In the genomic region with DNA sequence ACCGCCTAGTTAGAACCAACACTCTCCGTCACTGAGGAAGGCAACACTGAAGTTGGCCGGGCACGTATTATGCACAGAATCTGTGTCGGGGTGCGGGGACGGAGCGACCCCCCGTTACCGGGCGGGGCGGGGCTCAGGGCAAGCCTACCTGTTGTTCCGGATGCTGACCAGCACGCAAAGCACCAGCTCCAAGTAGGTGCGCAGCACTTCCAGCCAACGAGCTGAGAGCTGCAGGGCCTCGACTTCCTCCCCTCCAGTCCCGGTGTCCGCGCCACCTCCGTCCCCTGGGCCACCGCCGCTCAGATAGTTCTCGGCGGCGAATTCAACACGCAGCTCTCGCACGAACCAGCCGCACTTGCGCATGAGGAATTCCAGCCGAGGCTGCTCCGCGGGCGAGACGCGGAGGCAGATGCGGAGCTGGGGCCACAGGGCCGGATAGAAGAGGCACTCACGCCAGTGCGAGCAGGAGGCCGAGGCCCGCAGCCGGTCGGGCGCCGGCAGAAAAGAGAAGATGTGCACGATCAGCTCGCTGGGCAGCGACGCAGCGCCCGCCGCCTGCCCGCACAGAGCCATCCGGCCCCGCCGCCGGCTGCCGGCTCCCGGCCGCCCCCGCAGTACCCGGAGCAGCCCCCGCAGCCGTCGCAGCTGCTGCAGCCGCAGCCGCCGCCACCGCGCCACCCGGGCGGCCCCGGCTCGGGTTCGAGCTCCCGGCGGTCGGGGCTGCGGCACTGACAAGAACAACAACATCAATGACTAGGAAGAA, we compare ENCODE assay signal across 2 cellular contexts.
TF ChIP-seq lines count a peak whose summit lies in the region.

No MANE protein-coding gene starts in this region.

TF ChIP-seq in GM12891, 5 proteins besides CTCF, POLR2A, EP300 and RAD21:
- TF ChIP-seq TAF1 (IDR thresholded peaks at IDR 0.05; ENCODE audit: low read depth, low read length): peak; percentile 86
- TF ChIP-seq PAX5 (IDR thresholded peaks at IDR 0.05; ENCODE audit: insufficient read depth, low read length, severe bottlenecking): peak; percentile 22
- TF ChIP-seq POU2F2 (IDR thresholded peaks at IDR 0.05; ENCODE audit: low read depth, low read length): no peak
- 0 out of 2 replicates have a peak, but pooled peaks have one; percentile 31 for TF ChIP-seq POLR2AphosphoS5 (IDR thresholded peaks at IDR 0.05; ENCODE audit: low read depth, low read length)
- TF ChIP-seq SPI1 (IDR thresholded peaks at IDR 0.05; ENCODE audit: low read depth, low read length): peak; percentile 41; the same call in 1 of the 2 replicates

TF ChIP-seq in H1, 55 proteins besides CTCF, POLR2A, EP300 and RAD21:
- TF ChIP-seq KDM4A (IDR thresholded peaks at IDR 0.05; ENCODE audit: low read depth, low read length, severe bottlenecking) (peak; percentile 80), CBX8 (IDR thresholded peaks at IDR 0.05; ENCODE audit: borderline replicate concordance, low read depth, low read length) (no peak), RBBP5 (IDR thresholded peaks at IDR 0.05; ENCODE audit: borderline replicate concordance, low read depth, low read length) (0 out of 2 replicates have a peak, but pooled peaks have one; percentile 11), BACH1 (IDR thresholded peaks at IDR 0.05; ENCODE audit: low read length) (no peak), ASH2L (IDR thresholded peaks at IDR 0.05; ENCODE audit: low read length) (peak; percentile 80), NRF1 (IDR thresholded peaks at IDR 0.05; ENCODE audit: low read depth, low read length) (peak; percentile 3; the same call in 1 of the 2 replicates), CBX5 (IDR thresholded peaks at IDR 0.05; ENCODE audit: low read depth, low read length) (no peak), SP1 (IDR thresholded peaks at IDR 0.05; ENCODE audit: low read depth, low read length) (no peak), TBP (IDR thresholded peaks at IDR 0.05; ENCODE audit: low read depth, low read length) (0 out of 2 replicates have a peak, but pooled peaks have one; percentile 15), TEAD4 (IDR thresholded peaks at IDR 0.05; ENCODE audit: low read depth, low read length) (0 out of 2 replicates have a peak, but pooled peaks have one; percentile 25), POU5F1 (IDR thresholded peaks at IDR 0.05; ENCODE audit: low read depth, low read length) (no peak), TAF1 (IDR thresholded peaks at IDR 0.05; ENCODE audit: low read depth, low read length) (peak; percentile 89), HDAC2 (IDR thresholded peaks at IDR 0.05; ENCODE audit: borderline replicate concordance in 1 of 2, low read depth in 2 of 2, low read length in 2 of 2) (0 out of 4 replicates have a peak, but pooled peaks of 1 of the 2 experiments have one; percentile 16), SAP30 (IDR thresholded peaks at IDR 0.05; ENCODE audit: insufficient read depth, insufficient replicate concordance, low read length) (peak; percentile 83), POLR2AphosphoS5 (IDR thresholded peaks at IDR 0.05; ENCODE audit: low read depth, low read length) (peak; percentile 71; the same call in 1 of the 2 replicates)
- TF ChIP-seq, protein P1, sequence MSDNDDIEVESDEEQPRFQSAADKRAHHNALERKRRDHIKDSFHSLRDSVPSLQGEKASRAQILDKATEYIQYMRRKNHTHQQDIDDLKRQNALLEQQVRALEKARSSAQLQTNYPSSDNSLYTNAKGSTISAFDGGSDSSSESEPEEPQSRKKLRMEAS (IDR thresholded peaks at IDR 0.05): 0 out of 2 replicates have a peak, but pooled peaks have one; percentile 30
